In the genomic region with DNA sequence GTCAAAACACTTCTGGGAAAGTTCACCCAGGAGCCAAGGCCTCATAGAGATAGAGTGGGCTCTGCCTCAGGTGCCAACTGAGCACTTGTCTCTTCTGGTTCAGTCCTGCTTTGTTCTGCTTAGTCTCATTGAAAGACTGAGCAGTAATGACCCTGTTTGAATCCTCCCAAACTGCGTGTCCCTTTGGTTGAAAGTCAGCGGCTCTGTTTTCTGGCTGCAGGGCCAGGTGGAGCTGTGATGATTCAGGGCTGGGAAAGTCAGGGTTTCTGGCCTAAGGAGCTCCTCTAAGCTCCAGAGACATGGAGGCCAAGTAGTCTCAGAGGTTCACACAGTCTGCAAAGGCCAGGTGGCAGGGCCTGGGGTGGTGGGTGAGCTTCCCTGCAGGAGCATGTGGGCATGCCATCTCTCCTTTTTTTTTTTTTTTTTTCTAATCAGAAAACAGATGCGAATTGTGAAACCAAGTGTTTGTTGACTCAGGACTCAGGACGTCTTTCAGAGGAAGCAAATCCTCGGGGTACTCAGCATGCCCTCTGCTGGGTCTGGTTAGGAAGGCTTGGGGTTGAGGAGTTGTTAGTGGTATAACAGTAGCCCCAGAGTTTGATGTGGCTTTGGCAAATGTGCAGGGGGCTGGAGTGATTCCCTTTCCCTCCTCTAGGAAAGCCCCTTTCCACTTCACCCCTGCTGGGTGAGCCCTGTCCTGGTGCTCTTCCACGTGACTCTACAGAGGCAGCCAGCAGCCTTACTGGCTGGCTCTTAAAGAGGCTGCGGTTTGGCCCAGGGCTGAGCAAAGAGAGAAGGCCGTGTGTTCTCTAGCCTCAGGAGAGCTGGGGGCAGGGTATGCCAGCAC, we compare ENCODE assay signal across 12 cellular contexts. TPM values are rescaled to one million over a fixed set of nuclear protein-coding genes. Genes with fewer than 3 reads are reported as not detected.
DNase-seq lines count a peak whose midpoint lies in the region; FAIRE-seq and TF ChIP-seq lines count a peak whose summit lies in the region.
"Had no signal": no experiment of that assay in that cellular context is flagged by ENCODE, and none has a peak within 500 bp of the region (broad histone marks: within the 10 kb centered on the region; RNA-seq: fewer than 3 reads in every experiment).

No MANE protein-coding gene starts in this region.

- FAIRE-seq in GM12892 (lab: Jason Lieb, UNC), result no peak
- FAIRE-seq: D721Med had no signal

- TF ChIP-seq POLR2A in GM12892 (IDR thresholded peaks at IDR 0.05; ENCODE audit: low read depth, low read length), result no peak

- no peak overlapping the region for H3K18ac ChIP-seq in mesenchymal stem cell (ENCODE audit: low read depth in 1 of 2, low read length in 2 of 2)

- H2BK120ac ChIP-seq in mesenchymal stem cell (ENCODE audit: low read depth, low read length), result no peak overlapping the region

- H2BK15ac ChIP-seq in mesenchymal stem cell (ENCODE audit: low read depth, poor library complexity, severe bottlenecking), result no peak overlapping the region

- intact Hi-C loops in Caco-2 (cut with micrococcal nuclease; ENCODE audit: unreplicated experiment), result no loop called here

- no peaks in the 10 kb centered on the region for H3K79me1 ChIP-seq in mesenchymal stem cell (replicated peaks; ENCODE audit: low read length, poor library complexity, severe bottlenecking)

- H3K27ac Mint-ChIP-seq in Caco-2 (ENCODE audit: unreplicated experiment) (peak overlapping the region; percentile 54), endodermal cell (peak overlapping the region; percentile 52)
- H3K27ac Mint-ChIP-seq: activated naive CD8-positive, alpha-beta T cell; naive thymus-derived CD4-positive, alpha-beta T cell had no signal

- H3K4me1 Mint-ChIP-seq in Caco-2 (ENCODE audit: low read depth, unreplicated experiment) (peaks cover 3% of the 10 kb centered on the region), endodermal cell (peaks cover 45% of the 10 kb centered on the region)
- H3K4me1 Mint-ChIP-seq: naive thymus-derived CD4-positive, alpha-beta T cell had no signal

- H3K9me3 Mint-ChIP-seq in Caco-2 (ENCODE audit: unreplicated experiment), result no peaks in the 10 kb centered on the region
- no peaks in the 10 kb centered on the region for H3K9me3 Mint-ChIP-seq in endodermal cell
- H3K9me3 Mint-ChIP-seq: naive thymus-derived CD4-positive, alpha-beta T cell had no signal

- no peak overlapping the region for H3K23ac ChIP-seq in mesenchymal stem cell (ENCODE audit: low read length in 2 of 2)

- H3K9ac ChIP-seq in endodermal cell (ENCODE audit: extremely low read depth, low read length, poor library complexity, severe bottlenecking) (no peak overlapping the region), mesenchymal stem cell (ENCODE audit: low read length) (peak overlapping the region; percentile 58)

- no peak overlapping the region for H4K8ac ChIP-seq in mesenchymal stem cell (ENCODE audit: low read length)

- H4K91ac ChIP-seq in mesenchymal stem cell (ENCODE audit: low read length), result no peak overlapping the region

- H3K27me3 ChIP-seq in Caco-2 (replicated peaks; ENCODE audit: control insufficient read depth, insufficient read depth, low read length), result no peaks in the 10 kb centered on the region
- no peaks in the 10 kb centered on the region for H3K27me3 ChIP-seq in endodermal cell (ENCODE audit: control insufficient read depth, insufficient read depth, low read length, poor library complexity, severe bottlenecking)
- H3K27me3 ChIP-seq in mesenchymal stem cell (ENCODE audit: control insufficient read depth in 1 of 2, insufficient read depth in 1 of 2, low read length in 2 of 2), result no peaks in the 10 kb centered on the region

- no peak overlapping the region for H2AFZ ChIP-seq in mesenchymal stem cell (ENCODE audit: low read depth, low read length)

- H3K4me2 ChIP-seq in mesenchymal stem cell (ENCODE audit: low read length, poor library complexity, severe bottlenecking), result no peak overlapping the region

- H3K36me3 ChIP-seq in Caco-2 (ENCODE audit: control insufficient read depth, insufficient read depth, low read length) (no peaks in the 10 kb centered on the region), endodermal cell (ENCODE audit: control insufficient read depth, insufficient read depth, low read length) (no peaks in the 10 kb centered on the region), mesenchymal stem cell (ENCODE audit: control insufficient read depth in 1 of 2, insufficient read depth in 2 of 2, low read depth in 1 of 2, low read length in 2 of 2) (no peaks in the 10 kb centered on the region)

- H3K4me1 ChIP-seq in Caco-2 (peaks cover 10% of the 10 kb centered on the region), endodermal cell (ENCODE audit: control insufficient read depth, insufficient read depth, low read length) (peaks cover 13% of the 10 kb centered on the region), mesenchymal stem cell (ENCODE audit: control insufficient read depth, insufficient read depth, low read depth, low read length) (no peaks in the 10 kb centered on the region)

- CTCF ChIA-PET in Caco-2 (lab: Charles Lee) (interaction anchor here (0.6 to 2.2 kb wide), 2 partner anchors 10 to 102 kb away, joined by 3 to 9 read pairs; no protein-coding TSS in a partner anchor), HEK293T (lab: Yijun Ruan, JAX) (interaction anchor here (1.7 kb wide), 1 partner anchor 11 kb away, joined by 7 read pairs; no protein-coding TSS in a partner anchor)

- no peak overlapping the region for H3K27ac ChIP-seq in endodermal cell (ENCODE audit: low read depth, low read length)
- H3K27ac ChIP-seq in mesenchymal stem cell (ENCODE audit: low read length, poor library complexity, severe bottlenecking), result no peak overlapping the region

- H3K9me3 ChIP-seq in Caco-2, result no peaks in the 10 kb centered on the region; the same call in 1 of the 2 replicates
- no peaks in the 10 kb centered on the region for H3K9me3 ChIP-seq in endodermal cell (ENCODE audit: control insufficient read depth, low read length)
- H3K9me3 ChIP-seq in mesenchymal stem cell (ENCODE audit: control insufficient read depth, low read length), result no peaks in the 10 kb centered on the region

- TF ChIP-seq CTCF in Caco-2 (IDR thresholded peaks at IDR 0.05; ENCODE audit: insufficient read depth in 1 of 2, low read depth in 1 of 2, low read length in 1 of 2, severe bottlenecking in 1 of 2, unreplicated experiment in 1 of 2) (no peak), endodermal cell (conservative IDR thresholded peaks at IDR 0.05) (peak; percentile 51)

- H2BK12ac ChIP-seq in mesenchymal stem cell (ENCODE audit: low read length in 2 of 2), result no peak overlapping the region

- no peaks in the 10 kb centered on the region for H3K27me3 Mint-ChIP-seq in Caco-2 (ENCODE audit: insufficient read depth, unreplicated experiment)
- peaks cover 10% of the 10 kb centered on the region for H3K27me3 Mint-ChIP-seq in endodermal cell (ENCODE audit: insufficient read depth)
- H3K27me3 Mint-ChIP-seq: activated naive CD8-positive, alpha-beta T cell had no signal

- no peak overlapping the region for H3K4me3 ChIP-seq in Caco-2 (ENCODE audit: low read depth, low read length)
- no peak overlapping the region for H3K4me3 ChIP-seq in endodermal cell (ENCODE audit: low read length)
- peak overlapping the region in 1 of 2 experiments; percentile 10 for H3K4me3 ChIP-seq in mesenchymal stem cell (ENCODE audit: insufficient read depth in 1 of 2, low read depth in 1 of 2, low read length in 2 of 2)

- H3K14ac ChIP-seq in mesenchymal stem cell (ENCODE audit: low read length in 2 of 2), result no peak overlapping the region

- no peak overlapping the region for H3K4me3 Mint-ChIP-seq in Caco-2 (ENCODE audit: unreplicated experiment)
- H3K4me3 Mint-ChIP-seq in endodermal cell, result no peak overlapping the region
- H3K4me3 Mint-ChIP-seq: activated naive CD8-positive, alpha-beta T cell; naive thymus-derived CD4-positive, alpha-beta T cell had no signal

- H2AK5ac ChIP-seq in mesenchymal stem cell (ENCODE audit: low read length, severe bottlenecking), result no peak overlapping the region

- in situ Hi-C loops in KBM-7 (cut with MboI; ENCODE audit: low pct_unique_long_range_greater_than_20kb, low sequenced_read_pairs), result loop anchor here (25.0 kb wide), 1 partner anchor 295 kb away; no protein-coding TSS in a partner anchor

- no TSS peak for BruUV-seq in Caco-2 (replicated peaks; lab: Mats Ljungman, UMichigan)

- H3K4ac ChIP-seq in mesenchymal stem cell (ENCODE audit: low read depth in 1 of 2, low read length in 2 of 2), result no peak overlapping the region

- DNase-seq in Caco-2, result no peak
- peak; percentile 33 for DNase-seq in MV-4-11 (lab: John Stamatoyannopoulos, UW)
- no peak for DNase-seq in endodermal cell
- DNase-seq in mesenchymal stem cell, result no peak
- no peak for DNase-seq in HEK293T (ENCODE audit: extremely low spot score)
- no peak for DNase-seq in KBM-7
- DNase-seq in activated T-cell treated with anti-CD3 and anti-CD28 coated beads, Interleukin-2, amount 50 U/mL, for 1 hour, result no peak
- DNase-seq in GM12892 (ENCODE audit: insufficient read length), result no peak
- DNase-seq: naive thymus-derived CD4-positive, alpha-beta T cell; NCI-H524 treated with DMSO at 0.1 percent for 48 hours had no signal

- 72 to 90% methylated on average over 5 to 8 of the region's 8 CpGs for WGBS in endodermal cell (ENCODE audit: insufficient coverage in 1 of 2, insufficient read length in 1 of 2), 2 experiments
- 80% methylated on average over 8 of the region's 8 CpGs for WGBS in mesenchymal stem cell

- POLR2A ChIA-PET in Caco-2 (lab: Charles Lee) (interaction anchor here (0.6 kb wide), 2 partner anchors 10 to 238 kb away, joined by 3 to 4 read pairs; a partner anchor contains a TSS), HEK293T (lab: Yijun Ruan, JAX) (no interaction called here)

- no peaks in the 10 kb centered on the region for H3K36me3 Mint-ChIP-seq in Caco-2 (ENCODE audit: insufficient read depth, unreplicated experiment)
- H3K36me3 Mint-ChIP-seq in endodermal cell (ENCODE audit: low read depth), result no peaks in the 10 kb centered on the region
- H3K36me3 Mint-ChIP-seq: activated naive CD8-positive, alpha-beta T cell; naive thymus-derived CD4-positive, alpha-beta T cell had no signal

- H2BK5ac ChIP-seq in mesenchymal stem cell (ENCODE audit: low read depth, low read length, poor library complexity, severe bottlenecking), result no peak overlapping the region

TF ChIP-seq in HEK293T, 16 proteins besides CTCF, POLR2A, EP300 and RAD21 (continues in another document):
- TF ChIP-seq SP1 (IDR thresholded peaks at IDR 0.05), result no peak
- TF ChIP-seq, protein P1, sequence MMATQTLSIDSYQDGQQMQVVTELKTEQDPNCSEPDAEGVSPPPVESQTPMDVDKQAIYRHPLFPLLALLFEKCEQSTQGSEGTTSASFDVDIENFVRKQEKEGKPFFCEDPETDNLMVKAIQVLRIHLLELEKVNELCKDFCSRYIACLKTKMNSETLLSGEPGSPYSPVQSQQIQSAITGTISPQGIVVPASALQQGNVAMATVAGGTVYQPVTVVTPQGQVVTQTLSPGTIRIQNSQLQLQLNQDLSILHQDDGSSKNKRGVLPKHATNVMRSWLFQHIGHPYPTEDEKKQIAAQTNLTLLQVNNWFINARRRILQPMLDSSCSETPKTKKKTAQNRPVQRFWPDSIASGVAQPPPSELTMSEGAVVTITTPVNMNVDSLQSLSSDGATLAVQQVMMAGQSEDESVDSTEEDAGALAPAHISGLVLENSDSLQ (IDR thresholded peaks at IDR 0.05), result no peak

RNA-seq across cellular contexts. Expression of a gene that starts 38.3 kb away (rescaled TPM):
- total RNA-seq in Caco-2 (2022) (2.6 and 3.3 TPM in 2 replicates), endodermal cell (1 to 10 TPM; 1.8 to 2.0 TPM)
- polyA plus RNA-seq in endodermal cell (2013, experiment 1 of 2), result 3.0 TPM
- polyA plus RNA-seq in endodermal cell (2013, experiment 2 of 2), result 3.1 TPM
- 2.8 TPM for polyA plus RNA-seq in mesenchymal stem cell (2013, experiment 1 of 2)
- polyA plus RNA-seq in mesenchymal stem cell (2013, experiment 2 of 2), result 2.8 TPM
- 0.87 TPM for polyA plus RNA-seq in GM12892 (2012; ENCODE audit: missing spikeins)
